2 cellular contexts compared by ENCODE assay signal in genomic region chr6:42740725-42741124, GRCh38.
TF ChIP-seq lines count a peak whose summit lies in the region.

No MANE protein-coding gene starts in this region.

TF ChIP-seq in HepG2, 621 proteins besides CTCF, POLR2A, EP300 and RAD21 (continues in another document):
- TF ChIP-seq FIP1L1 (IDR thresholded peaks at IDR 0.05; ENCODE audit: borderline replicate concordance, insufficient read depth, low read depth, low read length), result no peak
- TF ChIP-seq LBX2 (CRISPR knock-in tag; IDR thresholded peaks at IDR 0.05; ENCODE audit: borderline replicate concordance), result no peak
- TF ChIP-seq MTF1 (CRISPR knock-in tag; IDR thresholded peaks at IDR 0.05), result no peak
- TF ChIP-seq PAWR (CRISPR knock-in tag; IDR thresholded peaks at IDR 0.05; ENCODE audit: borderline replicate concordance), result no peak
- no peak for TF ChIP-seq THAP11 (CRISPR knock-in tag; IDR thresholded peaks at IDR 0.05)
- no peak for TF ChIP-seq ZNF7 (CRISPR knock-in tag; IDR thresholded peaks at IDR 0.05)
- no peak for TF ChIP-seq RARA (CRISPR knock-in tag; IDR thresholded peaks at IDR 0.05)
- TF ChIP-seq ZNF264 (CRISPR knock-in tag; IDR thresholded peaks at IDR 0.05), result no peak
- no peak for TF ChIP-seq TMF1 (CRISPR knock-in tag; IDR thresholded peaks at IDR 0.05; ENCODE audit: low read depth)
- TF ChIP-seq PHF20 (CRISPR knock-in tag; IDR thresholded peaks at IDR 0.05), result no peak
- no peak for TF ChIP-seq PCBP2 (optimal IDR thresholded peaks at IDR 0.05; ENCODE audit: low read depth, low read length, poor library complexity, severe bottlenecking)
- no peak for TF ChIP-seq HNRNPL (IDR thresholded peaks at IDR 0.05; ENCODE audit: low read depth, low read length)
- no peak for TF ChIP-seq FOXO4 (CRISPR knock-in tag; conservative IDR thresholded peaks at IDR 0.05)
- no peak for TF ChIP-seq ELK4 (CRISPR knock-in tag; IDR thresholded peaks at IDR 0.05; ENCODE audit: borderline replicate concordance)
- no peak for TF ChIP-seq ZNF781 (CRISPR knock-in tag; IDR thresholded peaks at IDR 0.05; ENCODE audit: borderline replicate concordance, not compliant biosample characterization)
- no peak for TF ChIP-seq ZBTB40 (IDR thresholded peaks at IDR 0.05)
- TF ChIP-seq ZBTB40 (CRISPR knock-in tag; IDR thresholded peaks at IDR 0.05), result no peak
- TF ChIP-seq ZIK1 (CRISPR knock-in tag; IDR thresholded peaks at IDR 0.05; ENCODE audit: borderline replicate concordance, low read depth), result no peak

TF ChIP-seq in IMR-90, 13 proteins besides CTCF, POLR2A, EP300 and RAD21:
- no peak for TF ChIP-seq RCOR1 (IDR thresholded peaks at IDR 0.05; ENCODE audit: insufficient replicate concordance, low read length)
- TF ChIP-seq MAZ (IDR thresholded peaks at IDR 0.05; ENCODE audit: borderline replicate concordance, low read depth, low read length), result no peak
- no peak for TF ChIP-seq USF2 (IDR thresholded peaks at IDR 0.05; ENCODE audit: low read depth, low read length)
- no peak for TF ChIP-seq CHD1 (IDR thresholded peaks at IDR 0.05; ENCODE audit: low read depth, low read length)
- no peak for TF ChIP-seq NFE2L2 (IDR thresholded peaks at IDR 0.05; ENCODE audit: low read depth, low read length)
- TF ChIP-seq MAFK (IDR thresholded peaks at IDR 0.05; ENCODE audit: low read depth, low read length), result no peak
- TF ChIP-seq BHLHE40 (IDR thresholded peaks at IDR 0.05; ENCODE audit: low read depth, low read length), result no peak
- TF ChIP-seq MXI1 (IDR thresholded peaks at IDR 0.05; ENCODE audit: borderline replicate concordance, low read depth, low read length), result no peak
- no peak for TF ChIP-seq CEBPB (IDR thresholded peaks at IDR 0.05; ENCODE audit: low read depth, low read length)
- no peak for TF ChIP-seq RFX5 (IDR thresholded peaks at IDR 0.05; ENCODE audit: low read depth, low read length)
- no peak for TF ChIP-seq FOS (IDR thresholded peaks at IDR 0.05; ENCODE audit: low read depth, low read length)
- TF ChIP-seq SMC3 (IDR thresholded peaks at IDR 0.05; ENCODE audit: low read depth, low read length), result no peak
- TF ChIP-seq ELK1 (IDR thresholded peaks at IDR 0.05; ENCODE audit: borderline replicate concordance, low read depth, low read length), result no peak
TF ChIP-seq in IMR-90: peak in this region for 0.
